Comparison of ENCODE assay signal across 20 cellular contexts in the genomic region with DNA sequence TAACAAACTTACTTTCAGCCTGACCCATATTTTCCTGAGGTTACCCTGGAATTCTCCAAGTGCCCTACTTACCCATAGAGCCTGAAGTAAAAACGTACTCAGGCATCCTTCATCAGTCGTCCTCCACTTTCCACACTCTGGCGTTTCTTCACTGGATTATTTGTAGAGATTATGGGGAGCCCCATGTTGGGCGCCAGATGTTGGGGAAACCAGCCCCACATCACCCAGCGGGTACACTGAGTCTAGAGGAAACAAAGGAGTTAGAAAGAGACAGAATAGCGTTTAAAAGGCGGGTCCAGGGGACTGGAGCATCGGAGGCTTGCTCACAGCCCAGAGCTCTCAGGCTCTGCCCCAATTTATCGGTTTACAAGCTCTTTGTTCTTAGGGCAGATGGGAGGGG. TPM values are rescaled to one million over a fixed set of nuclear protein-coding genes. Genes with fewer than 3 reads are reported as not detected.
DNase-seq lines count a peak whose midpoint lies in the region; ATAC-seq and TF ChIP-seq lines count a peak whose summit lies in the region.
"Had no signal": no experiment of that assay in that cellular context is flagged by ENCODE, and none has a peak within 500 bp of the region (broad histone marks: within the 10 kb centered on the region; RNA-seq: fewer than 3 reads in every experiment).

No MANE protein-coding gene starts in this region.

- no peak overlapping the region for H3K14ac ChIP-seq in neuronal stem cell (ENCODE audit: low read length)

- peaks cover 82% of the 10 kb centered on the region for H3K9me3 Mint-ChIP-seq in endodermal cell

- H3K4me1 Mint-ChIP-seq in endodermal cell, result no peaks in the 10 kb centered on the region

- no peak overlapping the region for H3K23ac ChIP-seq in neuronal stem cell (ENCODE audit: low read depth, low read length, poor library complexity)

- H3K4me3 ChIP-seq in endodermal cell (ENCODE audit: low read length) (peak overlapping the region; percentile 45), neuronal stem cell (ENCODE audit: low read length in 2 of 2) (no peak overlapping the region), uterus (no peak overlapping the region)
- H3K4me3 ChIP-seq: colonic mucosa, hepatocyte, ovary, upper lobe of right lung had no signal

- no peaks in the 10 kb centered on the region for H3K79me1 ChIP-seq in neuronal stem cell (ENCODE audit: low read depth, low read length)

- no peak overlapping the region for H2BK120ac ChIP-seq in neuronal stem cell (ENCODE audit: low read depth, low read length)

- intact Hi-C loops in uterus (cut with DNase I; ENCODE audit: low total_unique reads), result no loop called here

- no peak overlapping the region for H2AFZ ChIP-seq in neuronal stem cell (ENCODE audit: low read length)
- H2AFZ ChIP-seq: hepatocyte had no signal

- no peak overlapping the region for H3K18ac ChIP-seq in neuronal stem cell (ENCODE audit: low read length)

- WGBS in endodermal cell (ENCODE audit: insufficient coverage in 1 of 2, insufficient read length in 1 of 2), 2 experiments, result 78 to 82% methylated on average over 3 to 9 of the region's 9 CpGs
- no CpG with 5 or more reads among the region's 9 CpGs for WGBS in neuronal stem cell (ENCODE audit: extremely low coverage in 2 of 2, insufficient read length in 2 of 2, insufficient replicate concordance in 1 of 2), 2 donors

- TF ChIP-seq POLR2A in uterus (IDR thresholded peaks at IDR 0.05), result no peak

- H3K4me1 ChIP-seq in endodermal cell (ENCODE audit: control insufficient read depth, insufficient read depth, low read length) (no peaks in the 10 kb centered on the region), neuronal stem cell (ENCODE audit: control insufficient read depth in 2 of 2, insufficient read depth in 1 of 2, low read depth in 1 of 2, low read length in 2 of 2) (no peaks in the 10 kb centered on the region), uterus (no peaks in the 10 kb centered on the region)
- H3K4me1 ChIP-seq: colonic mucosa, upper lobe of right lung had no signal

- H3K4me2 ChIP-seq in neuronal stem cell (ENCODE audit: insufficient read depth, low read length, poor library complexity, severe bottlenecking), result no peak overlapping the region
- H3K4me2 ChIP-seq: hepatocyte had no signal

- no peak overlapping the region for H3K4ac ChIP-seq in neuronal stem cell (ENCODE audit: low read length)

- no peak overlapping the region for H2BK15ac ChIP-seq in neuronal stem cell (ENCODE audit: low read length)

- TF ChIP-seq CTCF in endodermal cell (conservative IDR thresholded peaks at IDR 0.05), result no peak
- no peak for TF ChIP-seq CTCF in uterus (IDR thresholded peaks at IDR 0.05)

- H2BK5ac ChIP-seq in neuronal stem cell (ENCODE audit: low read length), result no peak overlapping the region

- ATAC-seq in GM18861 (IDR thresholded peaks at IDR 0.05; ENCODE audit: unreplicated experiment), result no peak
- ATAC-seq: SK-N-SH treated with all-trans-retinoic acid at 6 μM for 48 hours, upper lobe of right lung had no signal

- no peak overlapping the region for H3K9ac ChIP-seq in endodermal cell (ENCODE audit: extremely low read depth, low read length, poor library complexity, severe bottlenecking)
- H3K9ac ChIP-seq in neuronal stem cell (ENCODE audit: low read depth, low read length, poor library complexity), result no peak overlapping the region

- H3K36me3 Mint-ChIP-seq in endodermal cell (ENCODE audit: low read depth), result peaks cover 6% of the 10 kb centered on the region

- no peak overlapping the region for H3K4me3 Mint-ChIP-seq in endodermal cell
- H3K4me3 Mint-ChIP-seq: stimulated activated naive CD8-positive, alpha-beta T cell treated with anti-CD3 and anti-CD28 coated beads, Interleukin-15, Interleukin-2, amounts not matched to agents 100 ng/mL and 50 ng/mL, for 24 hours had no signal

- H4K8ac ChIP-seq in neuronal stem cell (ENCODE audit: low read depth, low read length), result no peak overlapping the region

- H3K9me3 ChIP-seq in endodermal cell (ENCODE audit: control insufficient read depth, low read length) (peaks cover 43% of the 10 kb centered on the region), neuronal stem cell (replicated peaks in 1 of 2; ENCODE audit: control insufficient read depth in 2 of 2, insufficient read depth in 1 of 2, low read depth in 1 of 2, low read length in 2 of 2) (peaks cover 7 to 13% of the 10 kb centered on the region in 2 donors), uterus (peaks cover 0 to 26% of the 10 kb centered on the region in 2 donors)
- H3K9me3 ChIP-seq: colonic mucosa had no signal

- no peak overlapping the region for H4K91ac ChIP-seq in neuronal stem cell (ENCODE audit: low read depth, low read length, poor library complexity)

- no peak overlapping the region for H2AK5ac ChIP-seq in neuronal stem cell (ENCODE audit: low read depth, low read length)

- H3K27me3 ChIP-seq in endodermal cell (ENCODE audit: control insufficient read depth, insufficient read depth, low read length, poor library complexity, severe bottlenecking) (no peaks in the 10 kb centered on the region), neuronal stem cell (ENCODE audit: control insufficient read depth in 3 of 3, insufficient read depth in 3 of 3, low read depth in 1 of 3, low read length in 3 of 3) (no peaks in the 10 kb centered on the region), uterus (no peaks in the 10 kb centered on the region)
- H3K27me3 ChIP-seq: colonic mucosa, hepatocyte, ovary, upper lobe of right lung had no signal

- no peak overlapping the region for H3K27ac Mint-ChIP-seq in endodermal cell
- H3K27ac Mint-ChIP-seq: stimulated activated naive CD8-positive, alpha-beta T cell treated with anti-CD3 and anti-CD28 coated beads, Interleukin-15, Interleukin-2, amounts not matched to agents 100 ng/mL and 50 ng/mL, for 24 hours had no signal

- H2BK12ac ChIP-seq in neuronal stem cell (ENCODE audit: low read length), result no peak overlapping the region

- DNase-seq in activated CD4-positive, alpha-beta T cell treated with anti-CD3 and anti-CD28 coated beads for 48 hours, result peak; percentile 3
- no peak for DNase-seq in activated CD4-positive, alpha-beta T cell treated with anti-CD3 and anti-CD28 coated beads, Interleukin-2, amount 50 U/mL, for 4 hours
- DNase-seq in LHCN-M2 (ENCODE audit: low read depth) (peak; percentile 21), endodermal cell (no peak), neuronal stem cell (ENCODE audit: low spot score) (peak; percentile 6), AML-193 (lab: John Stamatoyannopoulos, UW) (no peak), uterus (no peak)
- DNase-seq: activated CD8-positive, alpha-beta memory T cell treated with anti-CD3 and anti-CD28 coated beads for 24 hours; colonic mucosa; DMS79 treated with DMSO at 0.1 percent for 48 hours; IMR-90; NCI-H1105; ovary; upper lobe of right lung had no signal

- H3K27ac ChIP-seq in endodermal cell (ENCODE audit: low read depth, low read length), result no peak overlapping the region
- no peak overlapping the region for H3K27ac ChIP-seq in neuronal stem cell (replicated peaks; ENCODE audit: low read length)
- no peak overlapping the region for H3K27ac ChIP-seq in uterus
- H3K27ac ChIP-seq: C4-2B, colonic mucosa, hepatocyte, ovary, upper lobe of right lung had no signal

- H3K36me3 ChIP-seq in endodermal cell (ENCODE audit: control insufficient read depth, insufficient read depth, low read length), result no peaks in the 10 kb centered on the region
- no peaks in the 10 kb centered on the region for H3K36me3 ChIP-seq in neuronal stem cell (replicated peaks in 1 of 2; ENCODE audit: control insufficient read depth in 2 of 2, insufficient read depth in 2 of 2, low read length in 2 of 2)
- no peaks in the 10 kb centered on the region for H3K36me3 ChIP-seq in uterus
- H3K36me3 ChIP-seq: colonic mucosa, ovary, upper lobe of right lung had no signal

- peaks cover 13% of the 10 kb centered on the region for H3K27me3 Mint-ChIP-seq in endodermal cell (ENCODE audit: insufficient read depth)
- H3K27me3 Mint-ChIP-seq: stimulated activated naive CD8-positive, alpha-beta T cell treated with anti-CD3 and anti-CD28 coated beads, Interleukin-15, Interleukin-2, amounts not matched to agents 100 ng/mL and 50 ng/mL, for 24 hours had no signal

RNA-seq across cellular contexts. Expression of gene SLC28A2, which starts 9.7 kb away (rescaled TPM):
- total RNA-seq in LHCN-M2 (2014; rRNA removed) (not detected in 2 replicates), endodermal cell (1 to 10 TPM; 3.8 to 4.4 TPM), uterus (not detected)
- polyA plus RNA-seq in LHCN-M2 (2012), result 0.04 TPM
- 0.85 TPM for polyA plus RNA-seq in endodermal cell (2013, experiment 1 of 2)
- 1.4 TPM for polyA plus RNA-seq in endodermal cell (2013, experiment 2 of 2)
- not detected for polyA plus RNA-seq in neuronal stem cell (2013, experiment 1 of 2)
- polyA plus RNA-seq in neuronal stem cell (2013, experiment 2 of 2), result not detected
- total RNA-seq: epithelial cell of proximal tubule, IMR-90 had no signal
- polyA plus RNA-seq: IMR-90 had no signal

RNA-seq across cellular contexts. Expression of gene SHF, which starts 54.5 kb away (rescaled TPM):
- total RNA-seq in LHCN-M2 (2014; rRNA removed), result 8.8 and 14.2 TPM in 2 replicates
- polyA plus RNA-seq in LHCN-M2 (2012), result 10.1 TPM
- total RNA-seq in endodermal cell, result 10 to 100 TPM; 42.0 to 53.8 TPM
- polyA plus RNA-seq in endodermal cell (2013, experiment 1 of 2), result 45.2 TPM
- polyA plus RNA-seq in endodermal cell (2013, experiment 2 of 2), result 43.5 TPM
- 31.0 TPM for polyA plus RNA-seq in neuronal stem cell (2013, experiment 1 of 2)
- polyA plus RNA-seq in neuronal stem cell (2013, experiment 2 of 2), result 29.9 TPM
- 10 to 100 TPM in 3 of 4 donors, 1 to 10 TPM in 1; 1.5 to 37.5 (median 24.1) TPM for total RNA-seq in uterus

Comparison
In these comparisons a context has a peak if more than half of its experiments do, and no peak if none do; other contexts are left out.
1. DNase-seq: peak in activated CD4-positive, alpha-beta T cell treated with anti-CD3 and anti-CD28 coated beads for 48 hours (single experiment), LHCN-M2 (single experiment) and neuronal stem cell (single experiment); none in activated CD4-positive, alpha-beta T cell treated with anti-CD3 and anti-CD28 coated beads, Interleukin-2, amount 50 U/mL, for 4 hours (0 of 2), endodermal cell (single experiment), AML-193 (0 of 2) and uterus (0 of 2).